ENCODE assay signal across 25 cellular contexts in the genomic region with DNA sequence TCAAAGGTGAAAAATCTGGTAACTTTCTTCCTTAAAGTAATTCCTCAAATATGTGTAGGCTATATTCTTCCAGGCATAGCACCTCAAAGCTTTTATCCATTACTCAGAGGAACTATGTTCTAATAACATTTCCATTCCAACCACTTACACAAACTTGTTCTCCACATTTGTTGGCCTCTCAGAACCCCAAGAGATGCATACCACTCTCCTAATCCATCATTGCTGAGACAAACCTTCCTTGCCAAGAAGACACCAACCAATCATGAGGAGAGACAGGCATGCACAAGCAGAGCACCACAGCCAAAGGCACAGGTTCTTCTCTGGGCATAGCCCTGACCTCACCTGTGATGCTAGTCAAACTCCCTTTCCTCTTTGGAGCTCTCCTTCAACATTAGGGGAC. TPM values are rescaled to one million over a fixed set of nuclear protein-coding genes. Genes with fewer than 3 reads are reported as not detected.
"Had no signal": no experiment of that assay in that cellular context is flagged by ENCODE, and none has a peak within 500 bp of the region (broad histone marks: within the 10 kb centered on the region; RNA-seq: fewer than 3 reads in every experiment).

No MANE protein-coding gene starts in this region.

- H3K27me3 Mint-ChIP-seq: stimulated activated naive B cell treated with anti-CD40 and anti-IgM and Interleukin-4, amounts not matched to agents 10 μg/mL and 1 μg/mL and 100 μg/mL, for 72 hours; stimulated activated naive CD8-positive, alpha-beta T cell treated with anti-CD3 and anti-CD28 coated beads, Interleukin-15, Interleukin-2, amounts not matched to agents 100 ng/mL and 50 ng/mL, for 24 hours had no signal

- H3K27me3 ChIP-seq: esophagus squamous epithelium, gastrocnemius medialis, left lung, sigmoid colon, spleen, tibial nerve, upper lobe of left lung had no signal

- H3K4me3 ChIP-seq: coronary artery, esophagus squamous epithelium, gastrocnemius medialis, left lung, psoas muscle, sigmoid colon, spleen, thoracic aorta, tibial nerve, upper lobe of left lung had no signal

- H3K27ac Mint-ChIP-seq: mesothelial cell of epicardium; naive thymus-derived CD4-positive, alpha-beta T cell; nephron; stimulated activated naive B cell treated with anti-CD40 and anti-IgM and Interleukin-4, amounts not matched to agents 10 μg/mL and 1 μg/mL and 100 μg/mL, for 72 hours; stimulated activated naive CD8-positive, alpha-beta T cell treated with anti-CD3 and anti-CD28 coated beads, Interleukin-15, Interleukin-2, amounts not matched to agents 100 ng/mL and 50 ng/mL, for 24 hours had no signal

- H3K36me3 Mint-ChIP-seq: naive thymus-derived CD4-positive, alpha-beta T cell; stimulated activated naive B cell treated with anti-CD40 and anti-IgM and Interleukin-4, amounts not matched to agents 10 μg/mL and 1 μg/mL and 100 μg/mL, for 72 hours had no signal

- H3K27ac ChIP-seq: coronary artery, esophagus squamous epithelium, gastrocnemius medialis, left lung, psoas muscle, sigmoid colon, spleen, thoracic aorta, tibial nerve, upper lobe of left lung had no signal

- ATAC-seq: gastrocnemius medialis; left lung; naive thymus-derived CD4-positive, alpha-beta T cell; psoas muscle; right cardiac atrium; stimulated activated naive B cell treated with anti-CD40 and anti-IgM and Interleukin-4, amounts not matched to agents 10 μg/mL and 1 μg/mL and 100 μg/mL, for 72 hours had no signal

- H3K4me1 Mint-ChIP-seq: naive thymus-derived CD4-positive, alpha-beta T cell; stimulated activated naive B cell treated with anti-CD40 and anti-IgM and Interleukin-4, amounts not matched to agents 10 μg/mL and 1 μg/mL and 100 μg/mL, for 72 hours had no signal

- H3K36me3 ChIP-seq: esophagus squamous epithelium, gastrocnemius medialis, left lung, sigmoid colon, spleen, thoracic aorta, tibial nerve, upper lobe of left lung had no signal

- H3K4me1 ChIP-seq: esophagus squamous epithelium, gastrocnemius medialis, left lung, psoas muscle, upper lobe of left lung had no signal

- DNase-seq: dermis blood vessel endothelial cell; effector memory CD4-positive, alpha-beta T cell; esophagus squamous epithelium; foreskin fibroblast; gastrocnemius medialis; head of caudate nucleus; kidney; mesenchymal stem cell; naive thymus-derived CD4-positive, alpha-beta T cell; nucleus accumbens; psoas muscle; sigmoid colon; spleen; stimulated activated CD4-positive, alpha-beta T cell treated with anti-CD3 and anti-CD28 coated beads, Interleukin-15, amount 100 ng/mL, for 24 hours; stimulated activated CD4-positive, alpha-beta T cell treated with anti-CD3 and anti-CD28 coated beads, Interleukin-2, amount 100 ng/mL, for 48 hours; stimulated activated naive B cell treated with anti-CD40 and anti-IgM and Interleukin-4, amounts not matched to agents 10 μg/mL and 1 μg/mL and 100 μg/mL, for 72 hours had no signal

- H3K4me3 Mint-ChIP-seq: mesothelial cell of epicardium; naive thymus-derived CD4-positive, alpha-beta T cell; nephron; stimulated activated naive B cell treated with anti-CD40 and anti-IgM and Interleukin-4, amounts not matched to agents 10 μg/mL and 1 μg/mL and 100 μg/mL, for 72 hours; stimulated activated naive CD8-positive, alpha-beta T cell treated with anti-CD3 and anti-CD28 coated beads, Interleukin-15, Interleukin-2, amounts not matched to agents 100 ng/mL and 50 ng/mL, for 24 hours had no signal

- H3K9me3 ChIP-seq: esophagus squamous epithelium, gastrocnemius medialis, left lung, psoas muscle, sigmoid colon, spleen, thoracic aorta, tibial nerve, upper lobe of left lung had no signal

RNA-seq across cellular contexts. Expression of a gene that starts 20.9 kb away (rescaled TPM):
- total RNA-seq: naive thymus-derived CD4-positive, alpha-beta T cell had no signal
